ENCODE assay signal across 31 cellular contexts in the genomic region with DNA sequence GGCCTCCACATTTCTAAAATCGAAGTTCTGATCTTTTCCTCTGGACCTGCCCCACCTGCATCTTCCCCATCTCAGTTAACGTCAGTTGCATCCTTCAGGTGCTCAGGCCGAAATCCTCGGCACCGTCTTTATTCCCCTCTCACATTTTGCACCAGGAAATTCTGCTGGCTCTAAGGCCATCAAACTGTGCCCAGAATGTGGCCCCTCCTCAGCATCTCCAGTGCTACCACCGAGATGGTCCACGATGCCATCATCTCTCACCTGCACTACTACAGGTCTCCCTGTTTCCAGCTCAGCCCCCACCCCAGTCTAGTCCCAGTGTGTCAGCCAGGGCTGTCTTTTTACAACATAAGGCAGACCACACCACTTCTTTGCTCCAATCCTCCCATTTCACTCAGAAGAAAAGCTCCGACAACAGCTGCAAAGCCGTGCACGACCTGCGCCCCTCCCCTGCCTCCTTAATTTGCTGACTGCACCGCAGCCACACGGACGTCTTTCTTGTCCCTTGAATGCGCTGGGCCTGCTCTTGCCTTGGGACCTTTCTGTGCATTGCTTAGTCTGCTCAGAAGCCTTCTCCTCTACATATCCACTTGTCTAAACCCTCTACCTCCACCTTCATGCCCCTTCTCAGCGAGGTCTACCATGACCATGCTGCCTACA. TPM values are rescaled to one million over a fixed set of nuclear protein-coding genes. Genes with fewer than 3 reads are reported as not detected.
"Had no signal": no experiment of that assay in that cellular context is flagged by ENCODE, and none has a peak within 500 bp of the region (broad histone marks: within the 10 kb centered on the region; RNA-seq: fewer than 3 reads in every experiment).

No MANE protein-coding gene starts in this region.

- H3K4me3 Mint-ChIP-seq: activated B cell treated with CpG ODN at 0.5 μM for 24 hours; activated CD4-positive, alpha-beta T cell treated with anti-CD3 and anti-CD28 coated beads, Interleukin-2, amount 10 ng/mL, durations not matched to agents 24 days and 14 days; activated CD8-positive, alpha-beta memory T cell treated with anti-CD3 and anti-CD28 coated beads, Interleukin-2, amount 10 ng/mL, durations not matched to agents 7 days and 5 days; activated naive CD8-positive, alpha-beta T cell treated with anti-CD3 and anti-CD28 coated beads, Interleukin-2, amount 10 ng/mL, durations not matched to agents 7 days and 5 days; activated T-cell treated with anti-CD3 and anti-CD28 coated beads, Interleukin-2, amount 50 U/mL, for 24 hours; activated T-helper 1 cell treated with anti-CD3 and anti-CD28 coated beads, Interleukin-12 subunit alpha, Interleukin-12 subunit beta, Interleukin-2, Interleukin-4 antibody, amounts not matched to agents 30 ng/mL and 10 ng/mL and 1 ng/mL, durations not matched to agents 14 hours and 24 hours and 36 hours; central memory CD8-positive, alpha-beta T cell had no signal

- H3K4me1 Mint-ChIP-seq: activated B cell treated with CpG ODN at 0.5 μM for 24 hours; activated CD4-positive, alpha-beta T cell treated with anti-CD3 and anti-CD28 coated beads, Interleukin-2, amount 10 ng/mL, durations not matched to agents 24 days and 14 days; activated CD8-positive, alpha-beta memory T cell treated with anti-CD3 and anti-CD28 coated beads, Interleukin-2, amount 10 ng/mL, durations not matched to agents 7 days and 5 days; activated naive CD8-positive, alpha-beta T cell treated with anti-CD3 and anti-CD28 coated beads, Interleukin-2, amount 10 ng/mL, durations not matched to agents 7 days and 5 days; central memory CD8-positive, alpha-beta T cell had no signal

- H3K27ac Mint-ChIP-seq: activated B cell treated with CpG ODN at 0.5 μM for 24 hours; activated CD4-positive, alpha-beta T cell treated with anti-CD3 and anti-CD28 coated beads, Interleukin-2, amount 10 ng/mL, durations not matched to agents 24 days and 14 days; activated CD8-positive, alpha-beta memory T cell treated with anti-CD3 and anti-CD28 coated beads, Interleukin-2, amount 10 ng/mL, durations not matched to agents 7 days and 5 days; activated naive CD8-positive, alpha-beta T cell treated with anti-CD3 and anti-CD28 coated beads, Interleukin-2, amount 10 ng/mL, durations not matched to agents 7 days and 5 days; activated T-cell treated with anti-CD3 and anti-CD28 coated beads, Interleukin-2, amount 50 U/mL, for 24 hours; activated T-helper 1 cell treated with anti-CD3 and anti-CD28 coated beads, Interleukin-12 subunit alpha, Interleukin-12 subunit beta, Interleukin-2, Interleukin-4 antibody, amounts not matched to agents 30 ng/mL and 10 ng/mL and 1 ng/mL, durations not matched to agents 14 hours and 24 hours and 36 hours had no signal

- H3K4me3 ChIP-seq: adrenal gland, breast epithelium, MG63, SJSA1 had no signal

- H3K36me3 Mint-ChIP-seq: activated CD8-positive, alpha-beta memory T cell treated with anti-CD3 and anti-CD28 coated beads, Interleukin-2, amount 10 ng/mL, durations not matched to agents 7 days and 5 days; activated naive CD8-positive, alpha-beta T cell treated with anti-CD3 and anti-CD28 coated beads, Interleukin-2, amount 10 ng/mL, durations not matched to agents 7 days and 5 days had no signal

- ATAC-seq: activated CD8-positive, alpha-beta memory T cell treated with anti-CD3 and anti-CD28 coated beads, Interleukin-2, amount 10 ng/mL, durations not matched to agents 7 days and 5 days; Panc1; Right ventricle myocardium inferior; SK-N-SH treated with all-trans-retinoic acid at 6 μM for 48 hours had no signal

- H3K27ac ChIP-seq: adrenal gland, breast epithelium, SJSA1 had no signal

- H3K27me3 ChIP-seq: adrenal gland, breast epithelium had no signal

- H3K27me3 Mint-ChIP-seq: activated B cell treated with CpG ODN at 0.5 μM for 24 hours; activated CD4-positive, alpha-beta T cell treated with anti-CD3 and anti-CD28 coated beads, Interleukin-2, amount 10 ng/mL, durations not matched to agents 24 days and 14 days; activated naive CD8-positive, alpha-beta T cell treated with anti-CD3 and anti-CD28 coated beads, Interleukin-2, amount 10 ng/mL, durations not matched to agents 7 days and 5 days; activated T-cell treated with anti-CD3 and anti-CD28 coated beads, Interleukin-2, amount 50 U/mL, for 24 hours; central memory CD8-positive, alpha-beta T cell had no signal

- H3K9me3 ChIP-seq: adrenal gland, breast epithelium, MG63, SJSA1 had no signal

- H3K4me1 ChIP-seq: adrenal gland, breast epithelium, SJSA1 had no signal

- DNase-seq: activated B cell treated with CpG ODN at 0.5 μM for 24 hours; activated CD4-positive, alpha-beta T cell treated with anti-CD3 and anti-CD28 coated beads for 1 hour; activated CD4-positive, alpha-beta T cell treated with anti-CD3 and anti-CD28 coated beads, Interleukin-2, amount 10 ng/mL, durations not matched to agents 24 days and 14 days; activated CD4-positive, alpha-beta T cell treated with anti-CD3 and anti-CD28 coated beads, Interleukin-2, amount 50 U/mL, for 48 hours; activated CD8-positive, alpha-beta memory T cell treated with anti-CD3 and anti-CD28 coated beads, Interleukin-2, amount 10 ng/mL, durations not matched to agents 7 days and 5 days; activated gamma-delta T cell treated with Interleukin-2 at 50 U/mL for 16 hours; activated naive CD4-positive, alpha-beta T cell treated with anti-CD3 and anti-CD28 coated beads, Interleukin-2, amount 50 U/mL, for 16 hours; activated naive CD8-positive, alpha-beta T cell treated with anti-CD3 and anti-CD28 coated beads, Interleukin-2, amount 10 ng/mL, durations not matched to agents 7 days and 5 days; activated T-cell treated with anti-CD3 and anti-CD28 coated beads, Interleukin-2, amount 50 U/mL, for 24 hours; adrenal gland; anterior cingulate cortex; MG63; MV-4-11; NCI-H1092 treated with DMSO at 0.1 percent for 48 hours; NCI-H1417 treated with DMSO at 0.1 percent for 48 hours; NCI-H1694; NCI-H2029; NCI-H345; NCI-H510A; NCI-H526 treated with DMSO at 0.1 percent for 48 hours; NCI-H82; OCI-M1; RPMI8226; SW 1271 had no signal

- H3K36me3 ChIP-seq: adrenal gland, breast epithelium, MG63, SJSA1 had no signal

RNA-seq across cellular contexts. Expression of gene MUC20, which starts 14.4 kb away (rescaled TPM):
- total RNA-seq: SJSA1 had no signal
